Comparison of ENCODE assay signal across 36 cellular contexts in the genomic region with DNA sequence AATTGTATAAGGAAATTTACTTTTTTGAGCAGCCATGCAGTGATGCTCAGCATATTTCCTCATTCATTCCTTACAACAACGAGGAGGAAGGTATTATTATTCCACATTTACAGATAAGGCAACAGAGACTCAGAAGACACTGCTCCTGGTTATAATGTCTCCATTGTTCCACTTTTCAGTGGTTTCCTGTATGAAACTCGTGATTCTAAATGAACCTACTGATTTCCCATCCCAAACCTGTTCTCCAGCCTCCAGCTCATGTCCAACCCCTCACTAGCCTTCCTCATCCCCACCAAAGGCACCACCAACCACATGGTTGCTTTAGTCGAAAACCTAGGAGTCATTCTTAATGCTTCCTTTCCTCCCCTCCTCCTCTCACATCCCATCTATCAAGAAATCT.
"Had no signal": no experiment of that assay in that cellular context is flagged by ENCODE, and none has a peak within 500 bp of the region (broad histone marks: within the 10 kb centered on the region; RNA-seq: fewer than 3 reads in every experiment).

No MANE protein-coding gene starts in this region.

- H3K27me3 ChIP-seq: adrenal gland, body of pancreas, brain microvascular endothelial cell, cardiac muscle cell had no signal

- H3K27ac ChIP-seq: adrenal gland, body of pancreas, brain microvascular endothelial cell, cardiac muscle cell, VCaP had no signal

- H3K36me3 Mint-ChIP-seq: activated CD4-positive, alpha-beta memory T cell treated with anti-CD3 and anti-CD28 coated beads for 36 hours; activated naive CD8-positive, alpha-beta T cell treated with anti-CD3 and anti-CD28 coated beads for 36 hours had no signal

- DNase-seq: activated B cell treated with CpG ODN at 0.5 μM for 24 hours; activated CD4-positive, alpha-beta memory T cell treated with anti-CD3 and anti-CD28 coated beads for 36 hours; activated CD4-positive, alpha-beta T cell treated with anti-CD3 and anti-CD28 coated beads for 4 hours; activated CD4-positive, alpha-beta T cell treated with anti-CD3 and anti-CD28 coated beads, Interleukin-2, amount 10 ng/mL, durations not matched to agents 24 days and 14 days; activated CD4-positive, alpha-beta T cell treated with anti-CD3 and anti-CD28 coated beads, Interleukin-2, amount 50 U/mL, for 1 hour; activated CD4-positive, alpha-beta T cell treated with anti-CD3 and anti-CD28 coated beads, Interleukin-2, amount 50 U/mL, for 4 hours; activated CD4-positive, CD25-positive, alpha-beta regulatory T cell treated with anti-CD3 and anti-CD28 coated beads, Interleukin-2, amount 50 U/mL, for 72 hours; activated CD8-positive, alpha-beta memory T cell treated with anti-CD3 and anti-CD28 coated beads, Interleukin-2, amount 50 U/mL, for 4 hours; activated CD8-positive, alpha-beta T cell treated with anti-CD3 and anti-CD28 coated beads for 36 hours; activated effector memory CD4-positive, alpha-beta T cell treated with anti-CD3 and anti-CD28 coated beads, Interleukin-2, amount 50 U/mL, for 16 hours; activated gamma-delta T cell treated with Interleukin-2 at 50 U/mL for 16 hours; activated naive CD4-positive, alpha-beta T cell; activated naive CD4-positive, alpha-beta T cell treated with anti-CD3 and anti-CD28 coated beads for 36 hours; activated naive CD4-positive, alpha-beta T cell treated with anti-CD3 and anti-CD28 coated beads, Interleukin-2, amount 50 U/mL, for 16 hours; activated naive CD8-positive, alpha-beta T cell treated with anti-CD3 and anti-CD28 coated beads for 36 hours; activated T-cell treated with anti-CD3 and anti-CD28 coated beads for 4 hours; activated T-cell treated with anti-CD3 and anti-CD28 coated beads, Interleukin-2, amount 50 U/mL, for 1 hour; activated T-cell treated with anti-CD3 and anti-CD28 coated beads, Interleukin-2, amount 50 U/mL, for 4 hours; activated T-cell treated with anti-CD3 and anti-CD28 coated beads, Interleukin-2, amount 50 U/mL, for 72 hours; adrenal gland; amniotic stem cell; aorta; body of pancreas; brain microvascular endothelial cell; cerebellar nuclear complex; T-helper 1 cell; T-helper 2 cell; T-helper 9 cell had no signal

- H3K36me3 ChIP-seq: adrenal gland, brain microvascular endothelial cell, cardiac muscle cell had no signal

- H3K4me1 Mint-ChIP-seq: activated CD4-positive, alpha-beta T cell treated with anti-CD3 and anti-CD28 coated beads, Interleukin-2, amount 10 ng/mL, durations not matched to agents 24 days and 14 days; activated naive CD8-positive, alpha-beta T cell treated with anti-CD3 and anti-CD28 coated beads for 36 hours had no signal

- H3K27ac Mint-ChIP-seq: activated B cell treated with CpG ODN at 0.5 μM for 24 hours; activated CD4-positive, alpha-beta memory T cell treated with anti-CD3 and anti-CD28 coated beads for 36 hours; activated CD4-positive, alpha-beta T cell treated with anti-CD3 and anti-CD28 coated beads, Interleukin-2, amount 10 ng/mL, durations not matched to agents 24 days and 14 days; activated CD8-positive, alpha-beta T cell treated with anti-CD3 and anti-CD28 coated beads for 36 hours; activated naive CD4-positive, alpha-beta T cell treated with anti-CD3 and anti-CD28 coated beads for 36 hours; activated naive CD4-positive, alpha-beta T cell treated with anti-CD3 and anti-CD28 coated beads, Interleukin-2, amount 50 U/mL, for 72 hours; activated naive CD8-positive, alpha-beta T cell treated with anti-CD3 and anti-CD28 coated beads for 36 hours; activated T-cell treated with anti-CD3 and anti-CD28 coated beads, Interleukin-2, amount 50 U/mL, for 72 hours; activated T-helper 1 cell treated with anti-CD3 and anti-CD28 coated beads, Interleukin-12 subunit alpha, Interleukin-12 subunit beta, Interleukin-2, Interleukin-4 antibody, amounts not matched to agents 30 ng/mL and 10 ng/mL and 1 ng/mL, durations not matched to agents 14 hours and 24 hours and 36 hours; activated T-helper 17 cell treated with anti-CD3 and anti-CD28 coated beads, Interleukin-2, amount 50 U/mL, for 72 hours; T-helper 1 cell treated with Interleukin-12 subunit alpha and Interleukin-12 subunit beta and Interleukin-4 antibody, amounts not matched to agents 30 μg/mL and 1 μg/mL, for 36 hours; T-helper 2 cell treated with Interferon-gamma antibody and Interleukin-4, amounts not matched to agents 5 μg/mL and 100 μg/mL, for 36 hours had no signal

- ATAC-seq: activated CD8-positive, alpha-beta T cell treated with anti-CD3 and anti-CD28 coated beads for 36 hours; activated naive CD4-positive, alpha-beta T cell treated with anti-CD3 and anti-CD28 coated beads, Interleukin-2, amount 50 U/mL, for 72 hours; activated T-cell treated with anti-CD3 and anti-CD28 coated beads, Interleukin-2, amount 50 U/mL, for 4 hours; activated T-cell treated with anti-CD3 and anti-CD28 coated beads, Interleukin-2, amount 50 U/mL, for 72 hours; activated T-helper 17 cell treated with anti-CD3 and anti-CD28 coated beads, Interleukin-2, amount 50 U/mL, for 72 hours; body of pancreas had no signal

- H3K9me3 ChIP-seq: adrenal gland, body of pancreas had no signal

- H3K4me3 ChIP-seq: adrenal gland, body of pancreas, cardiac muscle cell had no signal

- H3K4me3 Mint-ChIP-seq: activated B cell treated with CpG ODN at 0.5 μM for 24 hours; activated CD4-positive, alpha-beta memory T cell treated with anti-CD3 and anti-CD28 coated beads for 36 hours; activated CD4-positive, alpha-beta T cell treated with anti-CD3 and anti-CD28 coated beads, Interleukin-2, amount 10 ng/mL, durations not matched to agents 24 days and 14 days; activated CD8-positive, alpha-beta T cell treated with anti-CD3 and anti-CD28 coated beads for 36 hours; activated naive CD4-positive, alpha-beta T cell treated with anti-CD3 and anti-CD28 coated beads for 36 hours; activated naive CD8-positive, alpha-beta T cell treated with anti-CD3 and anti-CD28 coated beads for 36 hours; activated T-cell treated with anti-CD3 and anti-CD28 coated beads, Interleukin-2, amount 50 U/mL, for 4 hours; activated T-cell treated with anti-CD3 and anti-CD28 coated beads, Interleukin-2, amount 50 U/mL, for 72 hours; activated T-helper 1 cell treated with anti-CD3 and anti-CD28 coated beads, Interleukin-12 subunit alpha, Interleukin-12 subunit beta, Interleukin-2, Interleukin-4 antibody, amounts not matched to agents 30 ng/mL and 10 ng/mL and 1 ng/mL, durations not matched to agents 14 hours and 24 hours and 36 hours; activated T-helper 17 cell treated with anti-CD3 and anti-CD28 coated beads, Interleukin-2, amount 50 U/mL, for 72 hours; central memory CD8-positive, alpha-beta T cell; T-helper 1 cell treated with Interleukin-12 subunit alpha and Interleukin-12 subunit beta and Interleukin-4 antibody, amounts not matched to agents 30 μg/mL and 1 μg/mL, for 36 hours; T-helper 2 cell treated with Interferon-gamma antibody and Interleukin-4, amounts not matched to agents 5 μg/mL and 100 μg/mL, for 36 hours had no signal

- H3K9me3 Mint-ChIP-seq: activated CD4-positive, alpha-beta T cell treated with anti-CD3 and anti-CD28 coated beads, Interleukin-2, amount 10 ng/mL, durations not matched to agents 24 days and 14 days; activated CD8-positive, alpha-beta T cell treated with anti-CD3 and anti-CD28 coated beads for 36 hours; activated naive CD4-positive, alpha-beta T cell treated with anti-CD3 and anti-CD28 coated beads, Interleukin-2, amount 50 U/mL, for 72 hours; activated naive CD8-positive, alpha-beta T cell treated with anti-CD3 and anti-CD28 coated beads for 36 hours; activated T-cell treated with anti-CD3 and anti-CD28 coated beads, Interleukin-2, amount 50 U/mL, for 72 hours; activated T-helper 1 cell treated with anti-CD3 and anti-CD28 coated beads, Interleukin-12 subunit alpha, Interleukin-12 subunit beta, Interleukin-2, Interleukin-4 antibody, amounts not matched to agents 30 ng/mL and 10 ng/mL and 1 ng/mL, durations not matched to agents 14 hours and 24 hours and 36 hours; activated T-helper 17 cell treated with anti-CD3 and anti-CD28 coated beads, Interleukin-2, amount 50 U/mL, for 72 hours; central memory CD8-positive, alpha-beta T cell; T-helper 1 cell treated with Interleukin-12 subunit alpha and Interleukin-12 subunit beta and Interleukin-4 antibody, amounts not matched to agents 30 μg/mL and 1 μg/mL, for 36 hours; T-helper 2 cell treated with Interferon-gamma antibody and Interleukin-4, amounts not matched to agents 5 μg/mL and 100 μg/mL, for 36 hours had no signal
